Comparison of ENCODE assay signal across 1 cellular context in the genomic region with DNA sequence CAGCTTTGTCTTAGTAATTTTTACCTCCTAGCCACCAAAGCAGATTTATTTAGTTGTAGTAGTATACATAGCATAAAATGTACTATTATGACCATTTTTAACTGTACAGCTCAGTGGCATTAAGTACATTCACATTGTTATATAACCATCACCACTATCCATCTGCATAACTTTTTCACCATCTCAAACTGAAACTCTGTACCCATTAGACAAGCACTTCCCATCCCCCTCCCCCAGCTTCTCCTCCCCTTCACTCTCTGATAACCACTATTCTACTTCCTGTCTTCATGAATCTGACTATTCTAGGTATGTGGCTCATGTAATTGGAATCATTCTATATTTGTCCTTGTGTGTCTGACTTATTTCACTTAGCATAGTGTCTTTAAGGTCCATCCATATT.
TF ChIP-seq lines count a peak whose summit lies in the region.

No MANE protein-coding gene starts in this region.

TF ChIP-seq in SK-N-SH, 30 proteins besides CTCF, POLR2A, EP300 and RAD21:
- TF ChIP-seq CHD2 (IDR thresholded peaks at IDR 0.05; ENCODE audit: low read length, partially characterized antibody) (no peak), NFIC (IDR thresholded peaks at IDR 0.05; ENCODE audit: borderline replicate concordance) (no peak), EZH2phosphoT487 (IDR thresholded peaks at IDR 0.05; ENCODE audit: borderline replicate concordance, low read depth) (no peak), ELF1 (IDR thresholded peaks at IDR 0.05) (no peak), GABPA (IDR thresholded peaks at IDR 0.05; ENCODE audit: low read depth) (no peak), JUND (IDR thresholded peaks at IDR 0.05) (no peak), TAF1 (IDR thresholded peaks at IDR 0.05; ENCODE audit: borderline replicate concordance, low read depth, low read length) (no peak), FOXM1 (IDR thresholded peaks at IDR 0.05; ENCODE audit: low read depth) (no peak), YY1 (IDR thresholded peaks at IDR 0.05; ENCODE audit: low read depth) (no peak)
- TF ChIP-seq, protein P1, sequence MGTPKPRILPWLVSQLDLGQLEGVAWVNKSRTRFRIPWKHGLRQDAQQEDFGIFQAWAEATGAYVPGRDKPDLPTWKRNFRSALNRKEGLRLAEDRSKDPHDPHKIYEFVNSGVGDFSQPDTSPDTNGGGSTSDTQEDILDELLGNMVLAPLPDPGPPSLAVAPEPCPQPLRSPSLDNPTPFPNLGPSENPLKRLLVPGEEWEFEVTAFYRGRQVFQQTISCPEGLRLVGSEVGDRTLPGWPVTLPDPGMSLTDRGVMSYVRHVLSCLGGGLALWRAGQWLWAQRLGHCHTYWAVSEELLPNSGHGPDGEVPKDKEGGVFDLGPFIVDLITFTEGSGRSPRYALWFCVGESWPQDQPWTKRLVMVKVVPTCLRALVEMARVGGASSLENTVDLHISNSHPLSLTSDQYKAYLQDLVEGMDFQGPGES (IDR thresholded peaks at IDR 0.05; ENCODE audit: low read depth, low read length) = no peak
